ENCODE assay signal across 12 cellular contexts in the genomic region with DNA sequence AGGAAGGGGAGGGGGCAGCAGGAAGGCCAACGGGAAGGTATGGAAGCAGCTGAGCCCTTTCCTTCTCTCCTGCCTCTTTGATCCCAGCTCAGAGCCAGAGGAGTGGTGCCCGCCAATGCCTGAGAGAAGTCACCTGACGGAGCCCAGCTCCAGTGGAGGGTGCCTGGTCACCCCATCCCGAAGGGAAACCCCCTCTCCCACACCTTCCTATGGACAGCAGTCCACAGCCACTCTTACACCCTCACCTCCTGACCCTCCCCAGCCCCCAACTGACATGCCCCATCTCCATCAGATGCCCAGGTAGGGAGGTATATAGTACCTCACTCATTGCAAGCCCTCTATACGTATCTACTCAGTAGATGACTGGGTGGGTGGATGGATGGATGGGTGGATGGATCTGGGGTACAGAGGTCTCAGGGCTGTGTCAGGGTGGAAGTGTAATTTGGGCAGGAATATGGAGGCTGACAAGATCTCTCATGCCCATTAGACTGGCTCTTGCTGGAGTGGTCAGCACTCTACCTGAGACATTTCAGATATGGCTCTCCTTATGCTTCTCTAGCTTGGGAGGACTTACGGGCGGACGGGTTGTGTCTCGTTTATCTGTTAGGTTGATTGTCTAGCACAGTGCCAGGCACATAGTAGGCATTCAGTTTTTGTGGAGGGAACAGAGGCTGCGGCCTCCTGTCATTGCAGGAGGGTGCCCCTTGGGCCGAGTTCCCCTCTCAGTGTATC.
"Had no signal": no experiment of that assay in that cellular context is flagged by ENCODE, and none has a peak within 500 bp of the region (broad histone marks: within the 10 kb centered on the region; RNA-seq: fewer than 3 reads in every experiment).

No MANE protein-coding gene starts in this region.

- H3K9me3 Mint-ChIP-seq: activated B cell treated with CpG ODN at 0.5 μM for 24 hours; activated CD4-positive, alpha-beta T cell treated with anti-CD3 and anti-CD28 coated beads, Interleukin-2, amount 10 ng/mL, durations not matched to agents 7 days and 5 days; activated naive CD4-positive, alpha-beta T cell treated with anti-CD3 and anti-CD28 coated beads, Interleukin-2, amount 10 ng/mL, durations not matched to agents 7 days and 5 days; activated T-helper 17 cell treated with anti-CD3 and anti-CD28 coated beads, Interleukin-2, amount 50 U/mL, for 72 hours; T-helper 1 cell treated with Interleukin-12 subunit alpha and Interleukin-12 subunit beta and Interleukin-4 antibody, amounts not matched to agents 30 μg/mL and 1 μg/mL, for 36 hours had no signal

- ATAC-seq: activated T-helper 17 cell treated with anti-CD3 and anti-CD28 coated beads, Interleukin-2, amount 50 U/mL, for 72 hours; body of pancreas had no signal

- DNase-seq: activated B cell treated with CpG ODN at 0.5 μM for 24 hours; activated CD4-positive, alpha-beta T cell treated with anti-CD3 and anti-CD28 coated beads, Interleukin-2, amount 10 ng/mL, durations not matched to agents 7 days and 5 days; activated naive CD4-positive, alpha-beta T cell treated with anti-CD3 and anti-CD28 coated beads, Interleukin-2, amount 10 ng/mL, durations not matched to agents 7 days and 5 days; activated T-cell treated with anti-CD3 and anti-CD28 coated beads for 4 hours; amniotic stem cell; body of pancreas; dorsolateral prefrontal cortex; hypothalamus; thyroid gland; uterus had no signal

- H3K4me3 Mint-ChIP-seq: T-helper 1 cell treated with Interleukin-12 subunit alpha and Interleukin-12 subunit beta and Interleukin-4 antibody, amounts not matched to agents 30 μg/mL and 1 μg/mL, for 36 hours had no signal

- H3K4me1 Mint-ChIP-seq: activated T-helper 17 cell treated with anti-CD3 and anti-CD28 coated beads, Interleukin-2, amount 50 U/mL, for 72 hours had no signal

- H3K36me3 Mint-ChIP-seq: activated naive CD4-positive, alpha-beta T cell treated with anti-CD3 and anti-CD28 coated beads, Interleukin-2, amount 10 ng/mL, durations not matched to agents 7 days and 5 days had no signal

- H3K27ac Mint-ChIP-seq: activated B cell treated with CpG ODN at 0.5 μM for 24 hours; activated CD4-positive, alpha-beta T cell treated with anti-CD3 and anti-CD28 coated beads, Interleukin-2, amount 10 ng/mL, durations not matched to agents 7 days and 5 days; activated naive CD4-positive, alpha-beta T cell treated with anti-CD3 and anti-CD28 coated beads, Interleukin-2, amount 10 ng/mL, durations not matched to agents 7 days and 5 days; T-helper 1 cell treated with Interleukin-12 subunit alpha and Interleukin-12 subunit beta and Interleukin-4 antibody, amounts not matched to agents 30 μg/mL and 1 μg/mL, for 36 hours had no signal
